Comparison of ENCODE assay signal across 17 cellular contexts in the genomic region with DNA sequence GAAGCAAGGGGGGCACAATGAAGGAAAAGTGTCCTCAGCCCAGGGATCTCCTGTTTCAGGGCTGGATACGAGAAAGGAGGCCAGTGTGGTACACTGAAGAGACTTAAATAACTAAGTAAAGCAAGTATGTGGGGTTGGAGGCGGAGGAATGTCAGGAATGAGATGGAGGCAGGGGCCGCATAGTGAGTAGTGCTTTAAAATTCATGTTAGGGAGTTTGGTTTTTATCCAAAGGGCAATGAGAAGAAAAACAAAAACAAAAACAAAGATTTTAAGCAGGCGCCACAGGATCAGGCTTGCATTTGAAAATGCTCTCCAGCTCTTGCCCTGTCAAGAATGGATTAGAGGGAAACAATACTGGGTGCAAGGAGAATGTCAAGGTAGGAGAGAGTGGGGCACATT.
DNase-seq lines count a peak whose midpoint lies in the region; TF ChIP-seq lines count a peak whose summit lies in the region.
"Had no signal": no experiment of that assay in that cellular context is flagged by ENCODE, and none has a peak within 500 bp of the region (broad histone marks: within the 10 kb centered on the region; RNA-seq: fewer than 3 reads in every experiment).

No MANE protein-coding gene starts in this region.

- H3K27ac Mint-ChIP-seq in chondrocyte (ENCODE audit: unreplicated experiment): peak overlapping the region; percentile 81
- H3K27ac Mint-ChIP-seq in activated naive CD4-positive, alpha-beta T cell treated with anti-CD3 and anti-CD28 coated beads, Interleukin-2, amount 10 ng/mL, durations not matched to agents 7 days and 5 days: no peak overlapping the region
- H3K27ac Mint-ChIP-seq: activated CD4-positive, alpha-beta T cell treated with anti-CD3 and anti-CD28 coated beads for 36 hours; CD8-positive, alpha-beta T cell; natural killer cell treated with Interleukin-12 subunit alpha and Interleukin-12 subunit beta and Interleukin-15 and Interleukin-18, amount 100 ng/mL, for 72 hours; stimulated activated naive CD8-positive, alpha-beta T cell treated with anti-CD3 and anti-CD28 coated beads, Interleukin-15, Interleukin-2, amounts not matched to agents 100 ng/mL and 50 ng/mL, for 24 hours had no signal

- TF ChIP-seq CTCF in chondrocyte (IDR thresholded peaks at IDR 0.05): no peak

- peaks cover 52% of the 10 kb centered on the region for H3K4me1 ChIP-seq in ES-I3 (ENCODE audit: insufficient read depth, low read length)
- peaks cover 35% of the 10 kb centered on the region for H3K4me1 ChIP-seq in mesodermal cell (ENCODE audit: control insufficient read depth, insufficient read depth, low read length, poor library complexity, severe bottlenecking)
- H3K4me1 ChIP-seq: SJCRH30 had no signal

- H3K4me3 ChIP-seq in mesodermal cell (ENCODE audit: extremely low read depth, insufficient read depth, low read length, poor library complexity, severe bottlenecking): no peak overlapping the region
- H3K4me3 ChIP-seq: SJCRH30 had no signal

- CTCF ChIA-PET in activated naive CD4-positive, alpha-beta T cell treated with anti-CD3 and anti-CD28 coated beads, Interleukin-2, amount 10 ng/mL, durations not matched to agents 7 days and 5 days (lab: Charles Lee): no interaction called here

- H3K36me3 ChIP-seq in ES-I3 (ENCODE audit: insufficient read depth, low read length) (peaks cover 8% of the 10 kb centered on the region; the same call in 1 of the 2 replicates), mesodermal cell (ENCODE audit: control insufficient read depth, insufficient read depth, low read length) (no peaks in the 10 kb centered on the region)
- H3K36me3 ChIP-seq: SJCRH30 had no signal

- no peaks in the 10 kb centered on the region for H3K27me3 Mint-ChIP-seq in chondrocyte (ENCODE audit: low read depth)
- peaks cover 5% of the 10 kb centered on the region for H3K27me3 Mint-ChIP-seq in activated naive CD4-positive, alpha-beta T cell treated with anti-CD3 and anti-CD28 coated beads, Interleukin-2, amount 10 ng/mL, durations not matched to agents 7 days and 5 days

- WGBS in mesodermal cell (ENCODE audit: insufficient coverage in 2 of 2), 2 experiments: 23 to 35% methylated on average over 4 of the region's 4 CpGs

- peak; percentile 52 for DNase-seq in AG08395 (ENCODE audit: low spot score)
- no peak for DNase-seq in chondrocyte (ENCODE audit: low spot score)
- DNase-seq in activated naive CD4-positive, alpha-beta T cell treated with anti-CD3 and anti-CD28 coated beads, Interleukin-2, amount 10 ng/mL, durations not matched to agents 7 days and 5 days: no peak
- DNase-seq in HT-29 (ENCODE audit: low spot score): no peak
- no peak for DNase-seq in RPMI8226
- DNase-seq in NAMALWA (ENCODE audit: low spot score): no peak
- DNase-seq: activated CD4-positive, alpha-beta T cell treated with anti-CD3 and anti-CD28 coated beads for 36 hours; activated naive CD4-positive, alpha-beta T cell treated with anti-CD3 and anti-CD28 coated beads, Interleukin-2, amount 50 U/mL, for 16 hours; CD8-positive, alpha-beta T cell; effector CD4-positive, alpha-beta T cell; hippocampal formation; NCI-H1417 treated with DMSO at 0.1 percent for 48 hours; SJCRH30 had no signal

- H3K36me3 Mint-ChIP-seq in chondrocyte (ENCODE audit: low read depth): no peaks in the 10 kb centered on the region
- no peaks in the 10 kb centered on the region for H3K36me3 Mint-ChIP-seq in activated naive CD4-positive, alpha-beta T cell treated with anti-CD3 and anti-CD28 coated beads, Interleukin-2, amount 10 ng/mL, durations not matched to agents 7 days and 5 days
- H3K36me3 Mint-ChIP-seq: CD8-positive, alpha-beta T cell; natural killer cell treated with Interleukin-12 subunit alpha and Interleukin-12 subunit beta and Interleukin-15 and Interleukin-18, amount 100 ng/mL, for 72 hours had no signal

- H3K9ac ChIP-seq in ES-I3 (ENCODE audit: low read depth, low read length): peak overlapping the region; percentile 27; the same call in 1 of the 2 replicates

- H3K9me3 ChIP-seq in ES-I3 (ENCODE audit: control insufficient read depth, insufficient read depth, low read length) (no peaks in the 10 kb centered on the region), mesodermal cell (ENCODE audit: control insufficient read depth, low read length) (no peaks in the 10 kb centered on the region)
- H3K9me3 ChIP-seq: SJCRH30 had no signal

- peaks cover 51% of the 10 kb centered on the region for H3K4me1 Mint-ChIP-seq in chondrocyte (ENCODE audit: low read depth)
- H3K4me1 Mint-ChIP-seq in activated naive CD4-positive, alpha-beta T cell treated with anti-CD3 and anti-CD28 coated beads, Interleukin-2, amount 10 ng/mL, durations not matched to agents 7 days and 5 days: no peaks in the 10 kb centered on the region

- peak overlapping the region; percentile 68 for H3K27ac ChIP-seq in mesodermal cell (ENCODE audit: low read depth, low read length, severe bottlenecking)
- H3K27ac ChIP-seq: SJCRH30 had no signal

- no peaks in the 10 kb centered on the region for H3K9me3 Mint-ChIP-seq in chondrocyte (ENCODE audit: low read depth)
- peaks cover 8% of the 10 kb centered on the region for H3K9me3 Mint-ChIP-seq in activated naive CD4-positive, alpha-beta T cell treated with anti-CD3 and anti-CD28 coated beads, Interleukin-2, amount 10 ng/mL, durations not matched to agents 7 days and 5 days

- H3K4me3 Mint-ChIP-seq in chondrocyte (ENCODE audit: unreplicated experiment): no peak overlapping the region
- H3K4me3 Mint-ChIP-seq in activated naive CD4-positive, alpha-beta T cell treated with anti-CD3 and anti-CD28 coated beads, Interleukin-2, amount 10 ng/mL, durations not matched to agents 7 days and 5 days: no peak overlapping the region
- H3K4me3 Mint-ChIP-seq: activated CD4-positive, alpha-beta T cell treated with anti-CD3 and anti-CD28 coated beads for 36 hours; CD8-positive, alpha-beta T cell; natural killer cell treated with Interleukin-12 subunit alpha and Interleukin-12 subunit beta and Interleukin-15 and Interleukin-18, amount 100 ng/mL, for 72 hours; stimulated activated naive CD8-positive, alpha-beta T cell treated with anti-CD3 and anti-CD28 coated beads, Interleukin-15, Interleukin-2, amounts not matched to agents 100 ng/mL and 50 ng/mL, for 24 hours had no signal
